In the genomic region with DNA sequence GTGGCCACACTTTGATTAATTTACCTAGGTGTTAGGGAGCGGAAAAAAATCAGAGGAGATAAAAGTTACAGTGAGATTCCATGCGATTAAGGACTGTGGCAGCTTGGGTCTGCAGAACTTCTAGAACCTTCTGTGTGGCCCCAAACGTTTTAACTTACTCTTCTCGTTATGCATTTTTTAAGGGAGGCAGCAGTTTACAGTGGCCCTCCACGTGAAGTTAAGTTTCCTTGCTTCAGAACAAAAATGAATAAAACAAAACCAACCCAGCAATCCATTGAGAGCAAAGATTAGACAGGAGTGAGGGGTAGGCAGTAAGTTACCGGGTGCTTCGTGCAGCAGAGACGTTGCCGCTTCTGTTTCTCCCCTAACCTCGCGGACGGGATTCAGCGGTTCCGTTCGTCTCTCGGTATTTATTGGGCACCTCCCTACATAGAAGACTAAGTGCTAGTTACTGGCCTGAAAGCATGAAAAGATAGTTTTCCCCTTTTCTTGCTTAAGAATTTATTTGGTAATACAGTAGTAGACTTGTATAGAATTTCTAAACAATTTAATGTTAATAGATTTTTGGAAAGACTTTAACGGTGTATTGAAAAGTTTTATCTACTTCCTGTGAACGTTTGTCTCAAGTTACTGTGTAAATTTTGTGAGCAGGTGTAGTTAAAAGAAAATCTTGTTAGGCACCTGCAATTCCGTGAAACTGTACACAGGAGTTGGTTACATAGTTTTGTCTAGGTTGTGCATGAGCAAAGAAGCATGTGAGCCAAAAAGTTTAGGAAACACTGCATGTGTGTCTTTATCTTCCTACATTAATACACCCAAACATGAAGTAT, we compare ENCODE assay signal across 1 cellular context.
TF ChIP-seq lines count a peak whose summit lies in the region.

No MANE protein-coding gene starts in this region.

TF ChIP-seq in WTC11, 78 proteins besides CTCF, POLR2A, EP300 and RAD21 (continued from another document):
- TF ChIP-seq, protein P1, sequence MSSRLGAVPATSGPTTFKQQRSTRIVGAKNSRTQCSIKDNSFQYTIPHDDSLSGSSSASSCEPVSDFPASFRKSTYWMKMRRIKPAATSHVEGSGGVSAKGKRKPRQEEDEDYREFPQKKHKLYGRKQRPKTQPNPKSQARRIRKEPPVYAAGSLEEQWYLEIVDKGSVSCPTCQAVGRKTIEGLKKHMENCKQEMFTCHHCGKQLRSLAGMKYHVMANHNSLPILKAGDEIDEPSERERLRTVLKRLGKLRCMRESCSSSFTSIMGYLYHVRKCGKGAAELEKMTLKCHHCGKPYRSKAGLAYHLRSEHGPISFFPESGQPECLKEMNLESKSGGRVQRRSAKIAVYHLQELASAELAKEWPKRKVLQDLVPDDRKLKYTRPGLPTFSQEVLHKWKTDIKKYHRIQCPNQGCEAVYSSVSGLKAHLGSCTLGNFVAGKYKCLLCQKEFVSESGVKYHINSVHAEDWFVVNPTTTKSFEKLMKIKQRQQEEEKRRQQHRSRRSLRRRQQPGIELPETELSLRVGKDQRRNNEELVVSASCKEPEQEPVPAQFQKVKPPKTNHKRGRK (CRISPR knock-in tag; IDR thresholded peaks at IDR 0.05; ENCODE audit: borderline replicate concordance) = no peak
- 0 out of 2 replicates have a peak, but pooled peaks have one; percentile 2 for TF ChIP-seq MYBL2 (CRISPR knock-in tag; IDR thresholded peaks at IDR 0.05)
- no peak for TF ChIP-seq ZBTB43 (CRISPR knock-in tag; IDR thresholded peaks at IDR 0.05)
- no peak for TF ChIP-seq MXD4 (CRISPR knock-in tag; IDR thresholded peaks at IDR 0.05; ENCODE audit: borderline replicate concordance)
- TF ChIP-seq, protein P2, sequence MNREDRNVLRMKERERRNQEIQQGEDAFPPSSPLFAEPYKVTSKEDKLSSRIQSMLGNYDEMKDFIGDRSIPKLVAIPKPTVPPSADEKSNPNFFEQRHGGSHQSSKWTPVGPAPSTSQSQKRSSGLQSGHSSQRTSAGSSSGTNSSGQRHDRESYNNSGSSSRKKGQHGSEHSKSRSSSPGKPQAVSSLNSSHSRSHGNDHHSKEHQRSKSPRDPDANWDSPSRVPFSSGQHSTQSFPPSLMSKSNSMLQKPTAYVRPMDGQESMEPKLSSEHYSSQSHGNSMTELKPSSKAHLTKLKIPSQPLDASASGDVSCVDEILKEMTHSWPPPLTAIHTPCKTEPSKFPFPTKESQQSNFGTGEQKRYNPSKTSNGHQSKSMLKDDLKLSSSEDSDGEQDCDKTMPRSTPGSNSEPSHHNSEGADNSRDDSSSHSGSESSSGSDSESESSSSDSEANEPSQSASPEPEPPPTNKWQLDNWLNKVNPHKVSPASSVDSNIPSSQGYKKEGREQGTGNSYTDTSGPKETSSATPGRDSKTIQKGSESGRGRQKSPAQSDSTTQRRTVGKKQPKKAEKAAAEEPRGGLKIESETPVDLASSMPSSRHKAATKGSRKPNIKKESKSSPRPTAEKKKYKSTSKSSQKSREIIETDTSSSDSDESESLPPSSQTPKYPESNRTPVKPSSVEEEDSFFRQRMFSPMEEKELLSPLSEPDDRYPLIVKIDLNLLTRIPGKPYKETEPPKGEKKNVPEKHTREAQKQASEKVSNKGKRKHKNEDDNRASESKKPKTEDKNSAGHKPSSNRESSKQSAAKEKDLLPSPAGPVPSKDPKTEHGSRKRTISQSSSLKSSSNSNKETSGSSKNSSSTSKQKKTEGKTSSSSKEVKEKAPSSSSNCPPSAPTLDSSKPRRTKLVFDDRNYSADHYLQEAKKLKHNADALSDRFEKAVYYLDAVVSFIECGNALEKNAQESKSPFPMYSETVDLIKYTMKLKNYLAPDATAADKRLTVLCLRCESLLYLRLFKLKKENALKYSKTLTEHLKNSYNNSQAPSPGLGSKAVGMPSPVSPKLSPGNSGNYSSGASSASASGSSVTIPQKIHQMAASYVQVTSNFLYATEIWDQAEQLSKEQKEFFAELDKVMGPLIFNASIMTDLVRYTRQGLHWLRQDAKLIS (CRISPR knock-in tag; IDR thresholded peaks at IDR 0.05; ENCODE audit: borderline replicate concordance) = no peak
- TF ChIP-seq NFE2L1 (CRISPR knock-in tag; IDR thresholded peaks at IDR 0.05) = 0 out of 2 replicates have a peak, but pooled peaks have one; percentile 29
- TF ChIP-seq, protein P3, sequence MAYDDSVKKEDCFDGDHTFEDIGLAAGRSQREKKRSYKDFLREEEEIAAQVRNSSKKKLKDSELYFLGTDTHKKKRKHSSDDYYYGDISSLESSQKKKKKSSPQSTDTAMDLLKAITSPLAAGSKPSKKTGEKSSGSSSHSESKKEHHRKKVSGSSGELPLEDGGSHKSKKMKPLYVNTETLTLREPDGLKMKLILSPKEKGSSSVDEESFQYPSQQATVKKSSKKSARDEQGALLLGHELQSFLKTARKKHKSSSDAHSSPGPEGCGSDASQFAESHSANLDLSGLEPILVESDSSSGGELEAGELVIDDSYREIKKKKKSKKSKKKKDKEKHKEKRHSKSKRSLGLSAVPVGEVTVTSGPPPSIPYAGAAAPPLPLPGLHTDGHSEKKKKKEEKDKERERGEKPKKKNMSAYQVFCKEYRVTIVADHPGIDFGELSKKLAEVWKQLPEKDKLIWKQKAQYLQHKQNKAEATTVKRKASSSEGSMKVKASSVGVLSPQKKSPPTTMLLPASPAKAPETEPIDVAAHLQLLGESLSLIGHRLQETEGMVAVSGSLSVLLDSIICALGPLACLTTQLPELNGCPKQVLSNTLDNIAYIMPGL (CRISPR knock-in tag; IDR thresholded peaks at IDR 0.05) = no peak
TF ChIP-seq in WTC11: peak in this region for 4.
